In genomic region chr6:166620478-166621113, GRCh38 we compare ENCODE assay signal across 13 cellular contexts. TPM values are rescaled to one million over a fixed set of nuclear protein-coding genes. Genes with fewer than 3 reads are reported as not detected.
DNase-seq lines count a peak whose midpoint lies in the region; ATAC-seq and TF ChIP-seq lines count a peak whose summit lies in the region.
"Had no signal": no experiment of that assay in that cellular context is flagged by ENCODE, and none has a peak within 500 bp of the region (broad histone marks: within the 10 kb centered on the region; RNA-seq: fewer than 3 reads in every experiment).

No MANE protein-coding gene starts in this region.

- intact Hi-C loops in left ventricle myocardium superior (cut with micrococcal nuclease) (loop anchor here (10.0 kb wide), 1 partner anchor 66 kb away; no protein-coding TSS in a partner anchor), sigmoid colon (cut with DNase I) (loop anchor here (10.0 kb wide), 1 partner anchor 374 kb away; the partner anchor contains the start of gene CEP43)

- no peaks in the 10 kb centered on the region for H3K27me3 ChIP-seq in sigmoid colon

- H3K4me3 ChIP-seq in HEK293 (ENCODE audit: low read depth, low read length) (no peak overlapping the region), sigmoid colon (no peak overlapping the region)
- H3K4me3 ChIP-seq: spleen had no signal

- peaks cover 6% of the 10 kb centered on the region for H3K27me3 Mint-ChIP-seq in brain

- H3K27ac Mint-ChIP-seq in brain: peak overlapping the region in 4 of 5 experiments; percentile 55 to 88 (median 68)
- H3K27ac Mint-ChIP-seq: activated T-helper 2 cell treated with anti-CD3 and anti-CD28 coated beads, Interferon-gamma antibody, Interleukin-2, Interleukin-4, amounts not matched to agents 10 μg/mL and 5 μg/mL and 100 μg/mL, durations not matched to agents 14 hours and 24 hours and 36 hours had no signal

- no peaks in the 10 kb centered on the region for H3K4me1 ChIP-seq in HEK293 (ENCODE audit: control insufficient read depth, insufficient read depth, low read length)
- peaks cover 0 to 70% (median 47%) of the 10 kb centered on the region in 4 donors for H3K4me1 ChIP-seq in sigmoid colon

- no peak overlapping the region for H3K27ac ChIP-seq in HEK293 (ENCODE audit: extremely low read depth, low read depth, low read length)
- peak overlapping the region; percentile 67 to 81 (median 76) for H3K27ac ChIP-seq in sigmoid colon
- H3K27ac ChIP-seq: C4-2B had no signal

- H3K36me3 ChIP-seq in HEK293 (ENCODE audit: control insufficient read depth in 2 of 2, insufficient read depth in 1 of 2, low read length in 2 of 2) (peaks cover 0 to 10% of the 10 kb centered on the region in 2 experiments; a peak in 1 of 3 replicates), sigmoid colon (no peaks in the 10 kb centered on the region)

- DNase-seq in left ventricle myocardium superior (no peak), sigmoid colon (no peak), DMS114 treated with DMSO at 0.1 percent for 48 hours (lab: John Stamatoyannopoulos, UW; ENCODE audit: unreplicated experiment) (no peak), NCI-H1092 treated with DMSO at 0.1 percent for 48 hours (lab: John Stamatoyannopoulos, UW) (no peak)
- DNase-seq: activated CD4-positive, alpha-beta T cell treated with anti-CD3 and anti-CD28 coated beads for 1 hour; NCI-H1092; spleen had no signal

- TF ChIP-seq CTCF in HEK293 (tag by site-specific recombination; IDR thresholded peaks at IDR 0.05) (no peak), brain (conservative IDR thresholded peaks at IDR 0.05) (no peak), sigmoid colon (IDR thresholded peaks at IDR 0.05) (no peak)

- 54 to 85% methylated on average over 8 of the region's 8 CpGs for WGBS in sigmoid colon, 2 donors

- H3K9me3 ChIP-seq in HEK293 (ENCODE audit: control insufficient read depth, insufficient read depth, low read depth, low read length) (no peaks in the 10 kb centered on the region), sigmoid colon (no peaks in the 10 kb centered on the region)
- H3K9me3 ChIP-seq: spleen had no signal

- peak; percentile 16 for ATAC-seq in left ventricle myocardium superior
- no peak for ATAC-seq in GM21737 (IDR thresholded peaks at IDR 0.05; ENCODE audit: unreplicated experiment)
- no peak for ATAC-seq in HG02588 (IDR thresholded peaks at IDR 0.05; ENCODE audit: unreplicated experiment)

- no peaks in the 10 kb centered on the region for H3K9me3 Mint-ChIP-seq in brain
- H3K9me3 Mint-ChIP-seq: activated T-helper 2 cell treated with anti-CD3 and anti-CD28 coated beads, Interferon-gamma antibody, Interleukin-2, Interleukin-4, amounts not matched to agents 10 μg/mL and 5 μg/mL and 100 μg/mL, durations not matched to agents 14 hours and 24 hours and 36 hours had no signal

- peaks cover 47% of the 10 kb centered on the region for H3K4me1 Mint-ChIP-seq in brain

- POLR2A ChIA-PET in HEK293 (lab: Yijun Ruan, JAX): interaction anchor here (1.0 kb wide), 1 partner anchor 9 kb away, joined by 4 read pairs; no protein-coding TSS in a partner anchor

- CTCF ChIA-PET in HEK293 (lab: Yijun Ruan, JAX): interaction anchor here (0.8 to 0.9 kb wide), 2 partner anchors 24 to 239 kb away, joined by 3 to 4 read pairs; no protein-coding TSS in a partner anchor

- TF ChIP-seq POLR2A in sigmoid colon (IDR thresholded peaks at IDR 0.05): no peak

- H3K36me3 Mint-ChIP-seq in brain: peaks cover 22% of the 10 kb centered on the region

- H3K4me3 Mint-ChIP-seq in brain: peak overlapping the region in 4 of 5 experiments; percentile 28 to 55 (median 52)

- no peak for TF ChIP-seq EP300 in sigmoid colon (IDR thresholded peaks at IDR 0.05)

TF ChIP-seq in HEK293, 187 proteins besides CTCF, POLR2A, EP300 and RAD21:
- TF ChIP-seq ZNF747 (tag by site-specific recombination; IDR thresholded peaks at IDR 0.05): no peak
- no peak for TF ChIP-seq FEZF1 (tag by site-specific recombination; IDR thresholded peaks at IDR 0.05)
- TF ChIP-seq ZNF362 (tag by site-specific recombination; IDR thresholded peaks at IDR 0.05): no peak
- TF ChIP-seq ZNF423 (tag by site-specific recombination; IDR thresholded peaks at IDR 0.05): no peak
- TF ChIP-seq ZNF341 (tag by site-specific recombination; IDR thresholded peaks at IDR 0.05; ENCODE audit: low read depth): no peak
- TF ChIP-seq ZNF623 (tag by site-specific recombination; IDR thresholded peaks at IDR 0.05): no peak
- no peak for TF ChIP-seq REST (tag by site-specific recombination; IDR thresholded peaks at IDR 0.05)
- TF ChIP-seq, protein P1, sequence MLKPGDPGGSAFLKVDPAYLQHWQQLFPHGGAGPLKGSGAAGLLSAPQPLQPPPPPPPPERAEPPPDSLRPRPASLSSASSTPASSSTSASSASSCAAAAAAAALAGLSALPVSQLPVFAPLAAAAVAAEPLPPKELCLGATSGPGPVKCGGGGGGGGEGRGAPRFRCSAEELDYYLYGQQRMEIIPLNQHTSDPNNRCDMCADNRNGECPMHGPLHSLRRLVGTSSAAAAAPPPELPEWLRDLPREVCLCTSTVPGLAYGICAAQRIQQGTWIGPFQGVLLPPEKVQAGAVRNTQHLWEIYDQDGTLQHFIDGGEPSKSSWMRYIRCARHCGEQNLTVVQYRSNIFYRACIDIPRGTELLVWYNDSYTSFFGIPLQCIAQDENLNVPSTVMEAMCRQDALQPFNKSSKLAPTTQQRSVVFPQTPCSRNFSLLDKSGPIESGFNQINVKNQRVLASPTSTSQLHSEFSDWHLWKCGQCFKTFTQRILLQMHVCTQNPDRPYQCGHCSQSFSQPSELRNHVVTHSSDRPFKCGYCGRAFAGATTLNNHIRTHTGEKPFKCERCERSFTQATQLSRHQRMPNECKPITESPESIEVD (tag by site-specific recombination; IDR thresholded peaks at IDR 0.05): peak; percentile 48; the same call in 1 of the 2 replicates

RNA-seq across cellular contexts. Expression of gene RPS6KA2, which starts 6.5 kb away (rescaled TPM):
- 49.1 TPM for polyA plus RNA-seq in brain (ENCODE audit: insufficient read depth, low read depth, low replicate concordance)
- total RNA-seq in left ventricle myocardium superior: 63.4 TPM
- 10 to 100 TPM; 27.8 to 44.7 (median 32.3) TPM for total RNA-seq in sigmoid colon
- 10 to 100 TPM in 2 of 3 donors, 1 to 10 TPM in 1; 6.5 to 14.7 (median 12.6) TPM for polyA plus RNA-seq in sigmoid colon

RNA-seq across cellular contexts. Expression of gene RAMACL, which starts 34.1 kb away (rescaled TPM):
- polyA plus RNA-seq in brain (ENCODE audit: insufficient read depth, low read depth, low replicate concordance): not detected
- 0.67 TPM for total RNA-seq in left ventricle myocardium superior
- 1 to 10 TPM in 3 of 4 donors, under 1 TPM in 1; 0.66 to 3.0 (median 2.2) TPM for total RNA-seq in sigmoid colon
- under 1 TPM in 1 of 3 donors, not detected in 2; 0.34 TPM for polyA plus RNA-seq in sigmoid colon
- total RNA-seq: activated T-helper 2 cell treated with anti-CD3 and anti-CD28 coated beads, Interferon-gamma antibody, Interleukin-2, Interleukin-4, amounts not matched to agents 10 μg/mL and 5 μg/mL and 100 μg/mL, durations not matched to agents 14 hours and 24 hours and 36 hours had no signal
